Comparison of ENCODE assay signal across 9 cellular contexts in genomic region chr19:34232566-34233481, GRCh38. TPM values are rescaled to one million over a fixed set of nuclear protein-coding genes. Genes with fewer than 3 reads are reported as not detected.
DNase-seq lines count a peak whose midpoint lies in the region; ATAC-seq and TF ChIP-seq lines count a peak whose summit lies in the region.
"Had no signal": no experiment of that assay in that cellular context is flagged by ENCODE, and none has a peak within 500 bp of the region (broad histone marks: within the 10 kb centered on the region; RNA-seq: fewer than 3 reads in every experiment).

No MANE protein-coding gene starts in this region.

- no peak for TF ChIP-seq CTCF in HFF-Myc (IDR thresholded peaks at IDR 0.05; ENCODE audit: low read depth, low read length, missing control alignments)

- no peak overlapping the region for H3K4me3 ChIP-seq in HFF-Myc (replicated peaks; ENCODE audit: low read depth, low read length)
- H3K4me3 ChIP-seq: SK-N-MC had no signal

- no peaks in the 10 kb centered on the region for H3K9me3 Mint-ChIP-seq in naive thymus-derived CD8-positive, alpha-beta T cell

- ATAC-seq in naive thymus-derived CD8-positive, alpha-beta T cell = peak; percentile 29 to 46
- ATAC-seq in HG03025 (IDR thresholded peaks at IDR 0.05; ENCODE audit: low FRiP score, unreplicated experiment) (no peak), HG03097 (IDR thresholded peaks at IDR 0.05; ENCODE audit: low FRiP score, unreplicated experiment) (no peak)

- H3K4me3 Mint-ChIP-seq in naive thymus-derived CD8-positive, alpha-beta T cell = peak overlapping the region in 2 of 10 donors; percentile 41 to 45

- no peaks in the 10 kb centered on the region for H3K27me3 Mint-ChIP-seq in naive thymus-derived CD8-positive, alpha-beta T cell

- peak overlapping the region; percentile 13 to 90 (median 76) for H3K27ac Mint-ChIP-seq in naive thymus-derived CD8-positive, alpha-beta T cell

- H3K27ac ChIP-seq in epithelial cell of prostate = peak overlapping the region; percentile 78
- H3K27ac ChIP-seq: SK-N-MC had no signal

- peaks cover 0 to 29% (median 7%) of the 10 kb centered on the region in 3 donors for H3K36me3 Mint-ChIP-seq in naive thymus-derived CD8-positive, alpha-beta T cell

- POLR2A ChIA-PET in naive thymus-derived CD8-positive, alpha-beta T cell (lab: Charles Lee) = interaction anchor here (0.7 to 2.7 kb wide), 4 partner anchors 10 to 195 kb away, joined by 3 to 14 read pairs (median 6); no protein-coding TSS in a partner anchor

- H3K4me1 Mint-ChIP-seq in naive thymus-derived CD8-positive, alpha-beta T cell = peaks cover 10 to 22% (median 20%) of the 10 kb centered on the region in 4 donors

- peak; percentile 97 for DNase-seq in EH (ENCODE audit: low read depth)
- DNase-seq in HFF-Myc (ENCODE audit: extremely low read depth, low read depth) = peak; percentile 49
- peak; percentile 33 for DNase-seq in T1000 (lab: John Stamatoyannopoulos, UW)
- DNase-seq in epithelial cell of prostate (ENCODE audit: low read depth, low spot score) = peak; percentile 81
- no peak for DNase-seq in naive thymus-derived CD8-positive, alpha-beta T cell
- DNase-seq in NCI-H187 treated with DMSO at 0.1 percent for 48 hours (lab: John Stamatoyannopoulos, UW) = no peak

RNA-seq across cellular contexts. Expression of gene GARRE1, which starts 21.5 kb away (rescaled TPM):
- total RNA-seq in naive thymus-derived CD8-positive, alpha-beta T cell = 10 to 100 TPM; 41.5 to 53.7 TPM
- polyA plus RNA-seq in naive thymus-derived CD8-positive, alpha-beta T cell = 1 to 10 TPM; 5.4 to 6.3 (median 5.6) TPM

Comparison
In these comparisons a context has a peak if more than half of its experiments do, and no peak if none do; other contexts are left out.
1. DNase-seq: peak in EH (single experiment), HFF-Myc (single experiment), T1000 (single experiment) and epithelial cell of prostate (single experiment); none in naive thymus-derived CD8-positive, alpha-beta T cell (0 of 10) and NCI-H187 treated with DMSO at 0.1 percent for 48 hours (single experiment).
2. ATAC-seq: peak in naive thymus-derived CD8-positive, alpha-beta T cell (2 of 2); none in HG03025 (single experiment) and HG03097 (single experiment).